Comparison of ENCODE assay signal across 26 cellular contexts in genomic region chr2:65558748-65559147, GRCh38.
"Had no signal": no experiment of that assay in that cellular context is flagged by ENCODE, and none has a peak within 500 bp of the region (broad histone marks: within the 10 kb centered on the region; RNA-seq: fewer than 3 reads in every experiment).

No MANE protein-coding gene starts in this region.

- H3K4me3 Mint-ChIP-seq: activated CD4-positive, alpha-beta memory T cell treated with anti-CD3 and anti-CD28 coated beads for 36 hours; activated CD4-positive, alpha-beta T cell treated with anti-CD3 and anti-CD28 coated beads, Interleukin-2, amount 10 ng/mL, durations not matched to agents 7 days and 5 days; activated T-cell treated with anti-CD3 and anti-CD28 coated beads, Interleukin-2, amount 50 U/mL, for 4 hours; activated T-helper 17 cell treated with anti-CD3 and anti-CD28 coated beads, Interleukin-2, amount 50 U/mL, for 72 hours; T-cell had no signal

- H3K27ac Mint-ChIP-seq: activated CD4-positive, alpha-beta memory T cell treated with anti-CD3 and anti-CD28 coated beads for 36 hours; activated CD4-positive, alpha-beta T cell treated with anti-CD3 and anti-CD28 coated beads, Interleukin-2, amount 10 ng/mL, durations not matched to agents 7 days and 5 days; activated T-helper 17 cell treated with anti-CD3 and anti-CD28 coated beads, Interleukin-2, amount 50 U/mL, for 72 hours; T-cell had no signal

- DNase-seq: activated CD4-positive, alpha-beta memory T cell treated with anti-CD3 and anti-CD28 coated beads for 36 hours; activated CD4-positive, alpha-beta T cell treated with anti-CD3 and anti-CD28 coated beads, Interleukin-2, amount 10 ng/mL, durations not matched to agents 7 days and 5 days; activated CD4-positive, CD25-positive, alpha-beta regulatory T cell; activated CD8-positive, alpha-beta memory T cell treated with anti-CD3 and anti-CD28 coated beads for 24 hours; activated gamma-delta T cell treated with Interleukin-2 at 50 U/mL for 16 hours; activated naive CD4-positive, alpha-beta T cell treated with anti-CD3 and anti-CD28 coated beads, Interleukin-2, amount 50 U/mL, for 16 hours; activated T-cell treated with anti-CD3 and anti-CD28 coated beads, Interleukin-2, amount 50 U/mL, for 4 hours; aorta; caudate nucleus; MV-4-11; NCI-H1092 treated with DMSO at 0.1 percent for 48 hours; NCI-H1417 treated with DMSO at 0.1 percent for 48 hours; NCI-H1694; NCI-H2029; NCI-H345; NCI-H510A; NCI-H526 treated with DMSO at 0.1 percent for 48 hours; NCI-H82; SIG-M5; T-cell; T-helper 2 cell; T1000 had no signal

- H3K4me1 Mint-ChIP-seq: T-cell had no signal

- FAIRE-seq: TTC549 had no signal

- H3K27me3 ChIP-seq: breast epithelium had no signal

- H3K36me3 Mint-ChIP-seq: activated CD4-positive, alpha-beta memory T cell treated with anti-CD3 and anti-CD28 coated beads for 36 hours; T-cell had no signal

- ATAC-seq: activated T-cell treated with anti-CD3 and anti-CD28 coated beads, Interleukin-2, amount 50 U/mL, for 4 hours; activated T-helper 17 cell treated with anti-CD3 and anti-CD28 coated beads, Interleukin-2, amount 50 U/mL, for 72 hours; T-cell had no signal

- H3K9me3 ChIP-seq: breast epithelium had no signal

- H3K9me3 Mint-ChIP-seq: activated CD4-positive, alpha-beta memory T cell treated with anti-CD3 and anti-CD28 coated beads for 36 hours; activated CD4-positive, alpha-beta T cell treated with anti-CD3 and anti-CD28 coated beads, Interleukin-2, amount 10 ng/mL, durations not matched to agents 7 days and 5 days; activated T-cell treated with anti-CD3 and anti-CD28 coated beads, Interleukin-2, amount 50 U/mL, for 4 hours; activated T-helper 17 cell treated with anti-CD3 and anti-CD28 coated beads, Interleukin-2, amount 50 U/mL, for 72 hours; T-cell had no signal

- H3K4me1 ChIP-seq: breast epithelium had no signal

- H3K4me3 ChIP-seq: breast epithelium, SK-N-MC had no signal

- H3K27ac ChIP-seq: breast epithelium, SK-N-MC had no signal

- H3K36me3 ChIP-seq: breast epithelium had no signal
